17 cellular contexts compared by ENCODE assay signal in genomic region chr5:151497391-151498002, GRCh38. TPM values are rescaled to one million over a fixed set of nuclear protein-coding genes. Genes with fewer than 3 reads are reported as not detected.
DNase-seq lines count a peak whose midpoint lies in the region; ATAC-seq and TF ChIP-seq lines count a peak whose summit lies in the region.
"Had no signal": no experiment of that assay in that cellular context is flagged by ENCODE, and none has a peak within 500 bp of the region (broad histone marks: within the 10 kb centered on the region; RNA-seq: fewer than 3 reads in every experiment).

No MANE protein-coding gene starts in this region.

- H3K4me3 ChIP-seq in OCI-LY3 (ENCODE audit: low read length): peak overlapping the region; percentile 63

- H2AFZ ChIP-seq in OCI-LY3 (ENCODE audit: low read depth, low read length): no peak overlapping the region; the same call in 1 of the 2 replicates

- no peaks in the 10 kb centered on the region for H3K36me3 ChIP-seq in OCI-LY3 (replicated peaks; ENCODE audit: low read depth, low read length)
- H3K36me3 ChIP-seq: BE2C had no signal

- H3K4me1 ChIP-seq in OCI-LY3 (ENCODE audit: low read length): peaks cover 25% of the 10 kb centered on the region
- no peaks in the 10 kb centered on the region for H3K4me1 ChIP-seq in foreskin keratinocyte
- H3K4me1 ChIP-seq: BE2C had no signal

- DNase-seq in SIG-M5 treated with dmso at 0.1 percent for 504 hours (lab: John Stamatoyannopoulos, UW; ENCODE audit: unreplicated experiment) (peak; percentile 48), SIG-M5 (lab: John Stamatoyannopoulos, UW) (no peak), foreskin keratinocyte (no peak), NCI-H146 (lab: John Stamatoyannopoulos, UW) (no peak), HT-29 (ENCODE audit: low spot score) (no peak)
- DNase-seq: 8988T; BE2C; CD4-positive, alpha-beta T cell; DMS53; MM.1S; NCI-H1417; NCI-H2029 treated with DMSO at 0.1 percent for 48 hours; NCI-H524; SHP77 treated with DMSO at 0.1 percent for 48 hours had no signal

- peak overlapping the region; percentile 89 for H3K4me2 ChIP-seq in OCI-LY3 (ENCODE audit: low read length)

- no peaks in the 10 kb centered on the region for H3K9me3 ChIP-seq in OCI-LY3 (ENCODE audit: insufficient read depth, low read length)
- H3K9me3 ChIP-seq: BE2C had no signal

- no peaks in the 10 kb centered on the region for H4K20me1 ChIP-seq in OCI-LY3 (ENCODE audit: insufficient read depth, low read length)

- no peak for TF ChIP-seq CTCF in OCI-LY3 (IDR thresholded peaks at IDR 0.05; ENCODE audit: low read depth, low read length)
- TF ChIP-seq CTCF in foreskin keratinocyte (conservative IDR thresholded peaks at IDR 0.05): peak; percentile 7

- H3K27me3 ChIP-seq in OCI-LY3 (ENCODE audit: low read depth, low read length): no peaks in the 10 kb centered on the region
- H3K27me3 ChIP-seq in foreskin keratinocyte: no peaks in the 10 kb centered on the region
- H3K27me3 ChIP-seq: BE2C had no signal

- ATAC-seq in foreskin keratinocyte (no peak), HG02623 (IDR thresholded peaks at IDR 0.05; ENCODE audit: unreplicated experiment) (no peak), GM19455 (IDR thresholded peaks at IDR 0.05; ENCODE audit: unreplicated experiment) (no peak)

- no peaks in the 10 kb centered on the region for H3K79me2 ChIP-seq in OCI-LY3 (ENCODE audit: low read length)

- peak overlapping the region; percentile 63 for H3K27ac ChIP-seq in OCI-LY3 (ENCODE audit: low read length)
- no peak overlapping the region for H3K27ac ChIP-seq in foreskin keratinocyte

- peak overlapping the region; percentile 41 for H3K9ac ChIP-seq in OCI-LY3 (ENCODE audit: low read length)

RNA-seq across cellular contexts. Expression of gene SLC36A1, which starts 50.1 kb away (rescaled TPM):
- total RNA-seq in foreskin keratinocyte: 6.2 and 8.1 TPM in 2 replicates
- polyA plus RNA-seq in foreskin keratinocyte: 2.3 and 2.6 TPM in 2 replicates
- 5.0 and 6.4 TPM in 2 replicates for total RNA-seq in HT-29 (2014; rRNA removed; shearing (Covaris generic))
